ENCODE assay signal across 12 cellular contexts in genomic region chr4:165580379-165580905, GRCh38.
DNase-seq lines count a peak whose midpoint lies in the region; ATAC-seq and TF ChIP-seq lines count a peak whose summit lies in the region.
"Had no signal": no experiment of that assay in that cellular context is flagged by ENCODE, and none has a peak within 500 bp of the region (broad histone marks: within the 10 kb centered on the region; RNA-seq: fewer than 3 reads in every experiment).

No MANE protein-coding gene starts in this region.

- H3K27ac Mint-ChIP-seq in chondrocyte (ENCODE audit: unreplicated experiment): peak overlapping the region; percentile 88
- H3K27ac Mint-ChIP-seq in activated CD4-positive, alpha-beta memory T cell treated with anti-CD3 and anti-CD28 coated beads, Interleukin-2, amount 10 ng/mL, durations not matched to agents 7 days and 5 days: no peak overlapping the region
- H3K27ac Mint-ChIP-seq: naive thymus-derived CD8-positive, alpha-beta T cell had no signal

- TF ChIP-seq EP300 in gastroesophageal sphincter (IDR thresholded peaks at IDR 0.05): no peak

- H3K27me3 Mint-ChIP-seq in chondrocyte (ENCODE audit: low read depth): no peaks in the 10 kb centered on the region
- no peaks in the 10 kb centered on the region for H3K27me3 Mint-ChIP-seq in activated CD4-positive, alpha-beta memory T cell treated with anti-CD3 and anti-CD28 coated beads, Interleukin-2, amount 10 ng/mL, durations not matched to agents 7 days and 5 days

- H3K36me3 Mint-ChIP-seq in chondrocyte (ENCODE audit: low read depth): no peaks in the 10 kb centered on the region
- no peaks in the 10 kb centered on the region for H3K36me3 Mint-ChIP-seq in activated CD4-positive, alpha-beta memory T cell treated with anti-CD3 and anti-CD28 coated beads, Interleukin-2, amount 10 ng/mL, durations not matched to agents 7 days and 5 days (ENCODE audit: low read depth)
- H3K36me3 Mint-ChIP-seq: naive thymus-derived CD8-positive, alpha-beta T cell had no signal

- no peak for ATAC-seq in gastroesophageal sphincter
- ATAC-seq: naive thymus-derived CD8-positive, alpha-beta T cell had no signal

- H3K27me3 ChIP-seq in gastroesophageal sphincter: no peaks in the 10 kb centered on the region
- H3K27me3 ChIP-seq: gastrocnemius medialis had no signal

- peaks cover 17% of the 10 kb centered on the region for H3K9me3 Mint-ChIP-seq in chondrocyte (ENCODE audit: low read depth)
- no peaks in the 10 kb centered on the region for H3K9me3 Mint-ChIP-seq in activated CD4-positive, alpha-beta memory T cell treated with anti-CD3 and anti-CD28 coated beads, Interleukin-2, amount 10 ng/mL, durations not matched to agents 7 days and 5 days

- CTCF ChIA-PET in activated CD4-positive, alpha-beta memory T cell treated with anti-CD3 and anti-CD28 coated beads, Interleukin-2, amount 10 ng/mL, durations not matched to agents 7 days and 5 days (lab: Charles Lee): interaction anchor here (1.7 kb wide), 1 partner anchor 11 kb away, joined by 3 read pairs; no protein-coding TSS in a partner anchor

- POLR2A ChIA-PET in activated CD4-positive, alpha-beta memory T cell treated with anti-CD3 and anti-CD28 coated beads, Interleukin-2, amount 10 ng/mL, durations not matched to agents 7 days and 5 days (lab: Charles Lee): no interaction called here

- H3K27ac ChIP-seq in gastroesophageal sphincter: no peak overlapping the region
- H3K27ac ChIP-seq: gastrocnemius medialis had no signal

- H3K4me1 Mint-ChIP-seq in chondrocyte (ENCODE audit: low read depth): peaks cover 40% of the 10 kb centered on the region
- H3K4me1 Mint-ChIP-seq in activated CD4-positive, alpha-beta memory T cell treated with anti-CD3 and anti-CD28 coated beads, Interleukin-2, amount 10 ng/mL, durations not matched to agents 7 days and 5 days: no peaks in the 10 kb centered on the region

- DNase-seq in AG20443 (ENCODE audit: low spot score) (peak; percentile 43), LHCN-M2 (ENCODE audit: low read depth) (peak; percentile 85), chondrocyte (ENCODE audit: low spot score) (no peak), kidney tubule cell (ENCODE audit: low spot score) (peak; percentile 99), activated gamma-delta T cell treated with Interleukin-2 at 50 U/mL for 16 hours (no peak), erythroblast (lab: John Stamatoyannopoulos, UW) (no peak)
- DNase-seq in activated CD4-positive, alpha-beta memory T cell treated with anti-CD3 and anti-CD28 coated beads, Interleukin-2, amount 10 ng/mL, durations not matched to agents 7 days and 5 days: no peak
- DNase-seq: DND-41; gastrocnemius medialis; naive thymus-derived CD8-positive, alpha-beta T cell; NCI-H1048 had no signal

- no peaks in the 10 kb centered on the region for H3K36me3 ChIP-seq in gastroesophageal sphincter
- H3K36me3 ChIP-seq: gastrocnemius medialis had no signal

- H3K4me3 Mint-ChIP-seq in chondrocyte (ENCODE audit: unreplicated experiment): no peak overlapping the region
- H3K4me3 Mint-ChIP-seq in activated CD4-positive, alpha-beta memory T cell treated with anti-CD3 and anti-CD28 coated beads, Interleukin-2, amount 10 ng/mL, durations not matched to agents 7 days and 5 days: no peak overlapping the region
- H3K4me3 Mint-ChIP-seq: naive thymus-derived CD8-positive, alpha-beta T cell had no signal

- peaks cover 0 to 12% (median 0%) of the 10 kb centered on the region in 3 donors for H3K4me1 ChIP-seq in gastroesophageal sphincter
- H3K4me1 ChIP-seq: gastrocnemius medialis had no signal

- peaks cover 0 to 3% (median 0%) of the 10 kb centered on the region in 3 donors for H3K9me3 ChIP-seq in gastroesophageal sphincter
- H3K9me3 ChIP-seq: gastrocnemius medialis had no signal

- TF ChIP-seq CTCF in chondrocyte (IDR thresholded peaks at IDR 0.05) (no peak), gastroesophageal sphincter (IDR thresholded peaks at IDR 0.05) (no peak)

- no peak overlapping the region for H3K4me3 ChIP-seq in gastroesophageal sphincter
- H3K4me3 ChIP-seq: gastrocnemius medialis had no signal

- TF ChIP-seq POLR2A in erythroblast (IDR thresholded peaks at IDR 0.05; ENCODE audit: low read length) (no peak), gastroesophageal sphincter (IDR thresholded peaks at IDR 0.05) (no peak)

- WGBS in gastroesophageal sphincter (ENCODE audit: low coverage in 1 of 2), 2 donors: 0 to 3% methylated on average over 3 to 4 of the region's 4 CpGs

Comparison
In these comparisons a context has a peak if more than half of its experiments do, and no peak if none do; other contexts are left out.
1. DNase-seq: peak in AG20443 (single experiment), LHCN-M2 (single experiment) and kidney tubule cell (single experiment); none in chondrocyte (single experiment), activated gamma-delta T cell treated with Interleukin-2 at 50 U/mL for 16 hours (single experiment), erythroblast (0 of 2) and activated CD4-positive, alpha-beta memory T cell treated with anti-CD3 and anti-CD28 coated beads, Interleukin-2, amount 10 ng/mL, durations not matched to agents 7 days and 5 days (single experiment).